In genomic region chr10:79097021-79097695, GRCh38 we compare ENCODE assay signal across 15 cellular contexts. TPM values are rescaled to one million over a fixed set of nuclear protein-coding genes. Genes with fewer than 3 reads are reported as not detected.
DNase-seq lines count a peak whose midpoint lies in the region; ATAC-seq and TF ChIP-seq lines count a peak whose summit lies in the region.
"Had no signal": no experiment of that assay in that cellular context is flagged by ENCODE, and none has a peak within 500 bp of the region (broad histone marks: within the 10 kb centered on the region; RNA-seq: fewer than 3 reads in every experiment).

No MANE protein-coding gene starts in this region.

- ATAC-seq in activated T-helper 17 cell treated with anti-CD3 and anti-CD28 coated beads, Interleukin-2, amount 50 U/mL, for 72 hours (replicated peaks): no peak
- no peak for ATAC-seq in gastrocnemius medialis

- H3K36me3 ChIP-seq in gastrocnemius medialis: no peaks in the 10 kb centered on the region

- H3K27me3 ChIP-seq in gastrocnemius medialis: no peaks in the 10 kb centered on the region

- H3K9me3 Mint-ChIP-seq in activated T-helper 17 cell treated with anti-CD3 and anti-CD28 coated beads, Interleukin-2, amount 50 U/mL, for 72 hours: no peaks in the 10 kb centered on the region
- H3K9me3 Mint-ChIP-seq: memory B cell had no signal

- H3K4me1 ChIP-seq in gastrocnemius medialis: peaks cover 87 to 100% of the 10 kb centered on the region in 2 donors

- no peak overlapping the region for H3K4me3 Mint-ChIP-seq in activated T-helper 17 cell treated with anti-CD3 and anti-CD28 coated beads, Interleukin-2, amount 50 U/mL, for 72 hours
- H3K4me3 Mint-ChIP-seq: memory B cell had no signal

- peaks cover 31% of the 10 kb centered on the region for H3K4me1 Mint-ChIP-seq in activated T-helper 17 cell treated with anti-CD3 and anti-CD28 coated beads, Interleukin-2, amount 50 U/mL, for 72 hours

- DNase-seq in HCEC 1CT: peak; percentile 51
- peak; percentile 63 for DNase-seq in hepatic stellate cell (ENCODE audit: low spot score)
- DNase-seq in gastrocnemius medialis: no peak
- DNase-seq in stimulated activated CD4-positive, alpha-beta T cell treated with anti-CD3 and anti-CD28 coated beads, Interleukin-12 subunit alpha, Interleukin-12 subunit beta, amount 100 ng/mL, for 4 hours: no peak
- no peak for DNase-seq in effector CD8-positive, alpha-beta T cell (lab: John Stamatoyannopoulos, UW)
- DNase-seq in posterior vena cava (ENCODE audit: low spot score): no peak
- no peak for DNase-seq in activated effector memory CD4-positive, alpha-beta T cell treated with Interleukin-2 at 50 U/mL for 16 hours
- DNase-seq: activated gamma-delta T cell treated with Interleukin-2 at 50 U/mL for 16 hours; C1 segment of cervical spinal cord; NCI-H1417; stimulated activated naive CD4-positive, alpha-beta T cell had no signal

- H3K27ac ChIP-seq in gastrocnemius medialis: peak overlapping the region; percentile 29 to 97 (median 90)
- H3K27ac ChIP-seq: KMS-11 had no signal

- H3K9me3 ChIP-seq in gastrocnemius medialis: no peaks in the 10 kb centered on the region

- no peak for TF ChIP-seq CTCF in gastrocnemius medialis (IDR thresholded peaks at IDR 0.05 in 4 of 5, conservative IDR thresholded peaks at IDR 0.05 in 1 of 5)

- TF ChIP-seq POLR2A in gastrocnemius medialis (IDR thresholded peaks at IDR 0.05): no peak

- intact Hi-C loops in gastrocnemius medialis (cut with DNase I; ENCODE audit: low total_unique reads) (no loop called here), posterior vena cava (cut with DNase I) (no loop called here)

- no peaks in the 10 kb centered on the region for H3K36me3 Mint-ChIP-seq in activated T-helper 17 cell treated with anti-CD3 and anti-CD28 coated beads, Interleukin-2, amount 50 U/mL, for 72 hours (ENCODE audit: low read depth)
- H3K36me3 Mint-ChIP-seq: memory B cell had no signal

- peak overlapping the region; percentile 36 for H3K27ac Mint-ChIP-seq in activated T-helper 17 cell treated with anti-CD3 and anti-CD28 coated beads, Interleukin-2, amount 50 U/mL, for 72 hours
- H3K27ac Mint-ChIP-seq: memory B cell had no signal

- in situ Hi-C loops in gastrocnemius medialis (cut with MboI; ENCODE audit: low sequenced_read_pairs in 4 of 4): loop anchor here in 2 of 4 donors (25.0 kb wide), 2 partner anchors 340 to 1060 kb away; partner anchors contain the start of genes POLR3A (in 1 of the 2), RPS24 (in 1 of the 2) and ZCCHC24 (in 1 of the 2)

- no peak overlapping the region for H3K4me3 ChIP-seq in gastrocnemius medialis
- H3K4me3 ChIP-seq: skin epidermis had no signal

- H3K27me3 Mint-ChIP-seq in activated T-helper 17 cell treated with anti-CD3 and anti-CD28 coated beads, Interleukin-2, amount 50 U/mL, for 72 hours: no peaks in the 10 kb centered on the region

RNA-seq across cellular contexts. Expression of gene ZMIZ1, which starts 28.4 kb away (rescaled TPM):
- 10 to 100 TPM; 32.9 to 82.6 TPM for total RNA-seq in activated T-helper 17 cell treated with anti-CD3 and anti-CD28 coated beads, Interleukin-2, amount 50 U/mL, for 72 hours
- total RNA-seq in gastrocnemius medialis (10 to 100 TPM; 22.7 to 37.5 (median 31.7) TPM), posterior vena cava (10 to 100 TPM; 61.5 to 62.6 TPM)

Comparison
In these comparisons a context has a peak if more than half of its experiments do, and no peak if none do; other contexts are left out.
1. DNase-seq: peak in HCEC 1CT (single experiment) and hepatic stellate cell (single experiment); none in gastrocnemius medialis (0 of 2), stimulated activated CD4-positive, alpha-beta T cell treated with anti-CD3 and anti-CD28 coated beads, Interleukin-12 subunit alpha, Interleukin-12 subunit beta, amount 100 ng/mL, for 4 hours (single experiment), effector CD8-positive, alpha-beta T cell (single experiment), posterior vena cava (single experiment) and activated effector memory CD4-positive, alpha-beta T cell treated with Interleukin-2 at 50 U/mL for 16 hours (single experiment).